Comparison of ENCODE assay signal across 1 cellular context in genomic region chr13:113774177-113775107, GRCh38.
TF ChIP-seq lines count a peak whose summit lies in the region.

No MANE protein-coding gene starts in this region.

TF ChIP-seq in HEK293, 187 proteins besides CTCF, POLR2A, EP300 and RAD21 (continued from another document):
- TF ChIP-seq ZNF280C (tag by site-specific recombination; IDR thresholded peaks at IDR 0.05): no peak
- TF ChIP-seq ZNF184 (tag by site-specific recombination; IDR thresholded peaks at IDR 0.05): no peak
- no peak for TF ChIP-seq SCRT1 (tag by site-specific recombination; IDR thresholded peaks at IDR 0.05; ENCODE audit: borderline replicate concordance)
- TF ChIP-seq ZNF488 (tag by site-specific recombination; IDR thresholded peaks at IDR 0.05): peak; percentile 8; the same call in 1 of the 2 replicates
- TF ChIP-seq GLI2 (tag by site-specific recombination; IDR thresholded peaks at IDR 0.05; ENCODE audit: borderline replicate concordance, low read depth): no peak
- TF ChIP-seq ZNF600 (tag by site-specific recombination; IDR thresholded peaks at IDR 0.05): no peak
- peak; percentile 69 for TF ChIP-seq ZNF473 (tag by site-specific recombination; IDR thresholded peaks at IDR 0.05)
- no peak for TF ChIP-seq ZNF148 (tag by site-specific recombination; IDR thresholded peaks at IDR 0.05; ENCODE audit: borderline replicate concordance)
- TF ChIP-seq ZNF645 (tag by site-specific recombination; IDR thresholded peaks at IDR 0.05): no peak
- no peak for TF ChIP-seq ZNF624 (tag by site-specific recombination; IDR thresholded peaks at IDR 0.05)
- 0 out of 2 replicates have a peak, but pooled peaks have one; percentile 3 for TF ChIP-seq ZNF560 (tag by site-specific recombination; IDR thresholded peaks at IDR 0.05; ENCODE audit: borderline replicate concordance)
- peak; percentile 50; the same call in 1 of the 2 replicates for TF ChIP-seq ZNF621 (tag by site-specific recombination; IDR thresholded peaks at IDR 0.05)
- peak; percentile 32 for TF ChIP-seq ZNF140 (tag by site-specific recombination; IDR thresholded peaks at IDR 0.05)
- TF ChIP-seq KLF9 (tag by site-specific recombination; IDR thresholded peaks at IDR 0.05; ENCODE audit: low read depth): peak; percentile 27
- peak; percentile 19 for TF ChIP-seq ZBTB26 (tag by site-specific recombination; optimal IDR thresholded peaks at IDR 0.05)
- TF ChIP-seq ZNF121 (tag by site-specific recombination; IDR thresholded peaks at IDR 0.05): 0 out of 2 replicates have a peak, but pooled peaks have one; percentile 15
- TF ChIP-seq ZNF548 (tag by site-specific recombination; IDR thresholded peaks at IDR 0.05): no peak
- 0 out of 2 replicates have a peak, but pooled peaks have one; percentile 21 for TF ChIP-seq ZNF398 (tag by site-specific recombination; IDR thresholded peaks at IDR 0.05)
- TF ChIP-seq ZNF394 (tag by site-specific recombination; IDR thresholded peaks at IDR 0.05; ENCODE audit: borderline replicate concordance): no peak
- no peak for TF ChIP-seq ZNF16 (tag by site-specific recombination; IDR thresholded peaks at IDR 0.05; ENCODE audit: low read depth)
- TF ChIP-seq ZNF658 (tag by site-specific recombination; IDR thresholded peaks at IDR 0.05): no peak
- TF ChIP-seq ZNF510 (tag by site-specific recombination; IDR thresholded peaks at IDR 0.05; ENCODE audit: insufficient replicate concordance): no peak
- TF ChIP-seq FEZF1 (tag by site-specific recombination; IDR thresholded peaks at IDR 0.05): no peak
- TF ChIP-seq ZNF571 (tag by site-specific recombination; IDR thresholded peaks at IDR 0.05): no peak
- TF ChIP-seq ZNF112 (tag by site-specific recombination; IDR thresholded peaks at IDR 0.05): no peak
- no peak for TF ChIP-seq ZNF423 (tag by site-specific recombination; IDR thresholded peaks at IDR 0.05)
- peak; percentile 82; the same call in 1 of the 2 replicates for TF ChIP-seq GLI4 (tag by site-specific recombination; IDR thresholded peaks at IDR 0.05)
- TF ChIP-seq INSM2 (tag by site-specific recombination; IDR thresholded peaks at IDR 0.05): no peak
- TF ChIP-seq ZNF704 (tag by site-specific recombination; IDR thresholded peaks at IDR 0.05): peak; percentile 26; the same call in 1 of the 2 replicates
- TF ChIP-seq ZNF792 (tag by site-specific recombination; IDR thresholded peaks at IDR 0.05): no peak
- TF ChIP-seq ZNF10 (tag by site-specific recombination; IDR thresholded peaks at IDR 0.05): no peak
- TF ChIP-seq HIC1 (tag by site-specific recombination; IDR thresholded peaks at IDR 0.05): peak; percentile 49; the same call in 1 of the 2 replicates
- TF ChIP-seq ZNF239 (tag by site-specific recombination; IDR thresholded peaks at IDR 0.05): no peak
- TF ChIP-seq ZNF19 (tag by site-specific recombination; IDR thresholded peaks at IDR 0.05; ENCODE audit: low read depth): no peak
- peak; percentile 45; the same call in 1 of the 2 replicates for TF ChIP-seq SALL2 (tag by site-specific recombination; IDR thresholded peaks at IDR 0.05; ENCODE audit: borderline replicate concordance)
- TF ChIP-seq ZNF175 (tag by site-specific recombination; IDR thresholded peaks at IDR 0.05): peak; percentile 24
- TF ChIP-seq ZNF274 (IDR thresholded peaks at IDR 0.05; ENCODE audit: low read length): no peak
- no peak for TF ChIP-seq ZNF274 (tag by site-specific recombination; IDR thresholded peaks at IDR 0.05; ENCODE audit: borderline replicate concordance)
- TF ChIP-seq ZNF501 (tag by site-specific recombination; IDR thresholded peaks at IDR 0.05): 0 out of 2 replicates have a peak, but pooled peaks have one; percentile 23
- no peak for TF ChIP-seq ZNF561 (tag by site-specific recombination; IDR thresholded peaks at IDR 0.05; ENCODE audit: borderline replicate concordance)
- 0 out of 2 replicates have a peak, but pooled peaks have one; percentile 8 for TF ChIP-seq ZBTB7A (tag by site-specific recombination; IDR thresholded peaks at IDR 0.05; ENCODE audit: low read depth)
- no peak for TF ChIP-seq ZNF266 (tag by site-specific recombination; IDR thresholded peaks at IDR 0.05; ENCODE audit: low read depth)
- no peak for TF ChIP-seq EGR2 (tag by site-specific recombination; IDR thresholded peaks at IDR 0.05; ENCODE audit: low read depth)
- TF ChIP-seq ZNF2 (tag by site-specific recombination; IDR thresholded peaks at IDR 0.05): 0 out of 2 replicates have a peak, but pooled peaks have one; percentile 18
